ENCODE assay signal across 8 cellular contexts in genomic region chr1:223142795-223143759, GRCh38. TPM values are rescaled to one million over a fixed set of nuclear protein-coding genes. Genes with fewer than 3 reads are reported as not detected.
DNase-seq lines count a peak whose midpoint lies in the region; ATAC-seq and TF ChIP-seq lines count a peak whose summit lies in the region.

A gene with protein sequence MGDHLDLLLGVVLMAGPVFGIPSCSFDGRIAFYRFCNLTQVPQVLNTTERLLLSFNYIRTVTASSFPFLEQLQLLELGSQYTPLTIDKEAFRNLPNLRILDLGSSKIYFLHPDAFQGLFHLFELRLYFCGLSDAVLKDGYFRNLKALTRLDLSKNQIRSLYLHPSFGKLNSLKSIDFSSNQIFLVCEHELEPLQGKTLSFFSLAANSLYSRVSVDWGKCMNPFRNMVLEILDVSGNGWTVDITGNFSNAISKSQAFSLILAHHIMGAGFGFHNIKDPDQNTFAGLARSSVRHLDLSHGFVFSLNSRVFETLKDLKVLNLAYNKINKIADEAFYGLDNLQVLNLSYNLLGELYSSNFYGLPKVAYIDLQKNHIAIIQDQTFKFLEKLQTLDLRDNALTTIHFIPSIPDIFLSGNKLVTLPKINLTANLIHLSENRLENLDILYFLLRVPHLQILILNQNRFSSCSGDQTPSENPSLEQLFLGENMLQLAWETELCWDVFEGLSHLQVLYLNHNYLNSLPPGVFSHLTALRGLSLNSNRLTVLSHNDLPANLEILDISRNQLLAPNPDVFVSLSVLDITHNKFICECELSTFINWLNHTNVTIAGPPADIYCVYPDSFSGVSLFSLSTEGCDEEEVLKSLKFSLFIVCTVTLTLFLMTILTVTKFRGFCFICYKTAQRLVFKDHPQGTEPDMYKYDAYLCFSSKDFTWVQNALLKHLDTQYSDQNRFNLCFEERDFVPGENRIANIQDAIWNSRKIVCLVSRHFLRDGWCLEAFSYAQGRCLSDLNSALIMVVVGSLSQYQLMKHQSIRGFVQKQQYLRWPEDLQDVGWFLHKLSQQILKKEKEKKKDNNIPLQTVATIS (minus strand): TSS chr1:223143248. CDS start chr1:223113031, 30,217 bp downstream.

- H3K36me3 Mint-ChIP-seq in T-cell: peaks cover 6% of the 10 kb centered on the region

- H3K27ac Mint-ChIP-seq in T-cell: peak within 1 kb of the TSS; percentile 81 to 91

- H3K9ac ChIP-seq in adipocyte (ENCODE audit: low read length): peak within 1 kb of the TSS; percentile 11

- H3K27ac ChIP-seq in right cardiac atrium (ENCODE audit: low read length) (no peak within 1 kb of the TSS), vagina (peak within 1 kb of the TSS; percentile 86)

- TF ChIP-seq CTCF in GM12865 (IDR thresholded peaks at IDR 0.05; ENCODE audit: insufficient read depth, low read depth, low read length, missing control alignments): peak; percentile 10
- peak in 2 of 3 experiments; percentile 12 to 60 for TF ChIP-seq CTCF in vagina (IDR thresholded peaks at IDR 0.05)

- peak within 1 kb of the TSS; percentile 73 to 78 (median 76) for H3K4me3 Mint-ChIP-seq in T-cell

- peaks cover 12% of the 10 kb centered on the region for H3K4me1 ChIP-seq in adipocyte (ENCODE audit: control insufficient read depth, insufficient read depth, low read length)
- H3K4me1 ChIP-seq in right cardiac atrium (ENCODE audit: control insufficient read depth, insufficient read depth, low read length): peaks cover 6% of the 10 kb centered on the region
- H3K4me1 ChIP-seq in vagina: peaks cover 48% of the 10 kb centered on the region

- WGBS in right cardiac atrium: 5% methylated on average over 65 of the region's 65 CpGs

- POLR2A ChIA-PET in T-cell (lab: Charles Lee): interaction anchor here (0.5 to 0.6 kb wide), 2 partner anchors 217 to 411 kb away, joined by 3 read pairs; no protein-coding TSS in a partner anchor

- H3K36me3 ChIP-seq in adipocyte (ENCODE audit: control insufficient read depth, insufficient read depth, low read length, severe bottlenecking): no peaks in the 10 kb centered on the region
- no peaks in the 10 kb centered on the region for H3K36me3 ChIP-seq in vagina

- intact Hi-C loops in right cardiac atrium (cut with DNase I) (loop anchor here in 1 of 4 donors (10.0 kb wide), 1 partner anchor 222 kb away; the partner anchor contains the start of gene SUSD4), vagina (cut with DNase I) (no loop called here)

- H3K4me3 ChIP-seq in GM12865 (ENCODE audit: low read depth, low read length) (no peak within 1 kb of the TSS), adipocyte (ENCODE audit: low read length) (peak within 1 kb of the TSS; percentile 72), right cardiac atrium (ENCODE audit: low read length) (peak within 1 kb of the TSS; percentile 75), vagina (peak within 1 kb of the TSS; percentile 64 to 72)

- CTCF ChIA-PET in T-cell (lab: Charles Lee): interaction anchor here (0.6 to 2.7 kb wide), 9 partner anchors 9 to 1101 kb away, joined by 3 to 38 read pairs (median 4); no protein-coding TSS in a partner anchor

- TF ChIP-seq POLR2A in vagina (IDR thresholded peaks at IDR 0.05): peak in 1 of 2 donors; percentile 38

- ATAC-seq in HG02610 (IDR thresholded peaks at IDR 0.05; ENCODE audit: unreplicated experiment): peak; percentile 68
- ATAC-seq in T-cell (replicated peaks in 1 of 4): peak; percentile 86 to 92 (median 90)
- ATAC-seq in right cardiac atrium: peak; percentile 95 to 97

- H3K9me3 ChIP-seq in adipocyte (ENCODE audit: control insufficient read depth, low read length) (peaks cover 20% of the 10 kb centered on the region), right cardiac atrium (ENCODE audit: control insufficient read depth, low read length) (no peaks in the 10 kb centered on the region), vagina (no peaks in the 10 kb centered on the region)

- peaks cover 0 to 9% (median 4%) of the 10 kb centered on the region in 3 donors for H3K9me3 Mint-ChIP-seq in T-cell

- H3K27me3 Mint-ChIP-seq in T-cell: no peaks in the 10 kb centered on the region

- peaks cover 26 to 37% (median 30%) of the 10 kb centered on the region in 3 donors for H3K4me1 Mint-ChIP-seq in T-cell

- H3K27me3 ChIP-seq in adipocyte (replicated peaks; ENCODE audit: control insufficient read depth, insufficient read depth, low read length) (peaks cover 45% of the 10 kb centered on the region), right cardiac atrium (ENCODE audit: control insufficient read depth, insufficient read depth) (no peaks in the 10 kb centered on the region), vagina (no peaks in the 10 kb centered on the region)

- DNase-seq in GM12865 (ENCODE audit: low read depth) (peak; percentile 68), NCI-H1092 (lab: John Stamatoyannopoulos, UW) (peak; percentile 71), T-cell (peak; percentile 65 to 93 (median 82)), adipocyte (ENCODE audit: low read depth) (peak; percentile 80), right cardiac atrium (peak; percentile 87 to 97 (median 96)), putamen (ENCODE audit: low spot score) (peak; percentile 64), vagina (ENCODE audit: extremely low spot score in 2 of 2) (no peak)

RNA-seq across cellular contexts. Expression of the gene that starts here (rescaled TPM):
- total RNA-seq in T-cell: 1 to 10 TPM; 2.5 to 8.1 (median 3.8) TPM
- 1 to 10 TPM; 2.0 to 6.8 (median 5.8) TPM for total RNA-seq in right cardiac atrium
- polyA plus RNA-seq in right cardiac atrium: 1.9 TPM
- 15.2 TPM for total RNA-seq in vagina

Comparison
In these comparisons a context has a peak if more than half of its experiments do, and no peak if none do; other contexts are left out.
1. DNase-seq: peak in GM12865 (single experiment), NCI-H1092 (single experiment), T-cell (34 of 34), adipocyte (single experiment), right cardiac atrium (3 of 3) and putamen (single experiment); none in vagina (0 of 2).
2. Peak in every context shown above with its lines, with median percentiles within 50 percentile points of each other: ATAC-seq.